Comparison of ENCODE assay signal across 20 cellular contexts in genomic region chr7:2076649-2077064, GRCh38.
"Had no signal": no experiment of that assay in that cellular context is flagged by ENCODE, and none has a peak within 500 bp of the region (broad histone marks: within the 10 kb centered on the region; RNA-seq: fewer than 3 reads in every experiment).

No MANE protein-coding gene starts in this region.

- H3K36me3 ChIP-seq: colonic mucosa had no signal

- DNase-seq: activated B cell treated with CpG ODN at 0.5 μM for 24 hours; activated CD4-positive, alpha-beta T cell treated with anti-CD3 and anti-CD28 coated beads for 48 hours; activated CD8-positive, alpha-beta memory T cell treated with anti-CD3 and anti-CD28 coated beads, Interleukin-2, amount 50 U/mL, for 48 hours; activated CD8-positive, alpha-beta T cell treated with anti-CD3 and anti-CD28 coated beads, Interleukin-2, amount 10 ng/mL, durations not matched to agents 7 days and 5 days; activated gamma-delta T cell; activated naive CD8-positive, alpha-beta T cell treated with anti-CD3 and anti-CD28 coated beads for 36 hours; activated T-cell treated with anti-CD3 and anti-CD28 coated beads, Interleukin-2, amount 50 U/mL, for 72 hours; amygdala; body of pancreas; central memory CD4-positive, alpha-beta T cell; colonic mucosa; mammary epithelial cell; natural killer cell; nucleus accumbens; stimulated activated CD4-positive, alpha-beta T cell treated with anti-CD3 and anti-CD28 coated beads, Interleukin-2, amount 100 ng/mL, for 48 hours had no signal

- H3K36me3 Mint-ChIP-seq: natural killer cell had no signal

- H3K4me3 ChIP-seq: body of pancreas, colonic mucosa, tibial nerve had no signal

- H3K4me1 ChIP-seq: body of pancreas, colonic mucosa, tibial nerve had no signal

- H3K9me3 ChIP-seq: body of pancreas, colonic mucosa, tibial nerve had no signal

- H3K4me3 Mint-ChIP-seq: activated B cell treated with CpG ODN at 0.5 μM for 24 hours; activated CD8-positive, alpha-beta T cell treated with anti-CD3 and anti-CD28 coated beads, Interleukin-2, amount 10 ng/mL, durations not matched to agents 7 days and 5 days; activated naive CD8-positive, alpha-beta T cell treated with anti-CD3 and anti-CD28 coated beads for 36 hours; activated T-cell treated with anti-CD3 and anti-CD28 coated beads, Interleukin-2, amount 50 U/mL, for 72 hours; natural killer cell; stimulated activated memory B cell treated with anti-CD40 and anti-IgM and Interleukin-4, amounts not matched to agents 10 μg/mL and 1 μg/mL and 100 μg/mL, for 72 hours had no signal

- H3K27ac ChIP-seq: body of pancreas, colonic mucosa, tibial nerve had no signal

- ATAC-seq: activated CD8-positive, alpha-beta T cell treated with anti-CD3 and anti-CD28 coated beads, Interleukin-2, amount 10 ng/mL, durations not matched to agents 7 days and 5 days; activated T-cell treated with anti-CD3 and anti-CD28 coated beads, Interleukin-2, amount 50 U/mL, for 72 hours; body of pancreas; left lobe of liver; stimulated activated memory B cell treated with anti-CD40 and anti-IgM and Interleukin-4, amounts not matched to agents 10 μg/mL and 1 μg/mL and 100 μg/mL, for 72 hours had no signal

- H3K27me3 ChIP-seq: body of pancreas, colonic mucosa, tibial nerve had no signal

- FAIRE-seq: endometrium, islet of Langerhans had no signal

- H3K27ac Mint-ChIP-seq: activated B cell treated with CpG ODN at 0.5 μM for 24 hours; activated CD8-positive, alpha-beta T cell treated with anti-CD3 and anti-CD28 coated beads, Interleukin-2, amount 10 ng/mL, durations not matched to agents 7 days and 5 days; activated naive CD8-positive, alpha-beta T cell treated with anti-CD3 and anti-CD28 coated beads for 36 hours; activated T-cell treated with anti-CD3 and anti-CD28 coated beads, Interleukin-2, amount 50 U/mL, for 72 hours; natural killer cell; stimulated activated memory B cell treated with anti-CD40 and anti-IgM and Interleukin-4, amounts not matched to agents 10 μg/mL and 1 μg/mL and 100 μg/mL, for 72 hours had no signal

- H3K9me3 Mint-ChIP-seq: activated B cell treated with CpG ODN at 0.5 μM for 24 hours; activated naive CD8-positive, alpha-beta T cell treated with anti-CD3 and anti-CD28 coated beads for 36 hours; activated T-cell treated with anti-CD3 and anti-CD28 coated beads, Interleukin-2, amount 50 U/mL, for 72 hours; natural killer cell; stimulated activated memory B cell treated with anti-CD40 and anti-IgM and Interleukin-4, amounts not matched to agents 10 μg/mL and 1 μg/mL and 100 μg/mL, for 72 hours had no signal

- H3K27me3 Mint-ChIP-seq: activated B cell treated with CpG ODN at 0.5 μM for 24 hours; activated naive CD8-positive, alpha-beta T cell treated with anti-CD3 and anti-CD28 coated beads for 36 hours; stimulated activated memory B cell treated with anti-CD40 and anti-IgM and Interleukin-4, amounts not matched to agents 10 μg/mL and 1 μg/mL and 100 μg/mL, for 72 hours had no signal
